19 cellular contexts compared by ENCODE assay signal in the genomic region with DNA sequence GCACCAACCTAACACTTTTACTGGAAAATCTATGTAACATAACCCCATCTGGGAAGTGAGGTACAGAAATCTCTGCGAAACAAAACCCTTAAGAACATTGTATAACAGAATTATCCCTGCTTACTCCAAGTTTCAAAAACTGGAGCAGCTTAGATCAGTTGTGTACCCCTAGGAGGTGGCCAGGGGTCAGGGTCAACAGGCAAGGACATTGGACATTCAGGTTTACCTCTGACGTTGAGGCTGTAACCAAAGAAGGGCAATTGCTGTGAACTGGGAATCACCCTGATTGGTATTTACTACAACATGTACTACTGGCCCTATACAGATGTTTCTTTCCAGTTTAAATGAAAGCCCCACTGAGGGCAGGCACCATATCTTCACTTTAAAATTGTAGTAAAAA. TPM values are rescaled to one million over a fixed set of nuclear protein-coding genes. Genes with fewer than 3 reads are reported as not detected.
A peak's percentile ranks its signal among the peaks of the same experiment; 100 is the strongest.
DNase-seq lines count a peak whose midpoint lies in the region; ATAC-seq and TF ChIP-seq lines count a peak whose summit lies in the region.
"Had no signal": no experiment of that assay in that cellular context is flagged by ENCODE, and none has a peak within 500 bp of the region (broad histone marks: within the 10 kb centered on the region; RNA-seq: fewer than 3 reads in every experiment).

No MANE protein-coding gene starts in this region.

- H3K27ac ChIP-seq in C4-2B = peak overlapping the region; percentile 86; the same call in 1 of the 2 replicates
- no peak overlapping the region for H3K27ac ChIP-seq in PC-3 (ENCODE audit: low read length)
- no peak overlapping the region for H3K27ac ChIP-seq in esophagus squamous epithelium
- H3K27ac ChIP-seq in endodermal cell (ENCODE audit: low read depth, low read length) = no peak overlapping the region

- H3F3A ChIP-seq in PC-3 (ENCODE audit: low read length, unreplicated experiment) = no peaks in the 10 kb centered on the region

- intact Hi-C loops in PC-3 (cut with micrococcal nuclease) = loop anchor here (5.0 kb wide), 1 partner anchor 98 kb away; no protein-coding TSS in a partner anchor
- intact Hi-C loops in natural killer cell (cut with micrococcal nuclease) = no loop called here
- intact Hi-C loops in esophagus squamous epithelium (cut with DNase I) = no loop called here

- no peak for DNase-seq in PC-3
- DNase-seq in natural killer cell = no peak
- DNase-seq in esophagus squamous epithelium (lab: John Stamatoyannopoulos, UW) = no peak
- no peak for DNase-seq in endodermal cell
- DNase-seq: activated CD4-positive, alpha-beta T cell treated with anti-CD3 and anti-CD28 coated beads for 36 hours; activated CD8-positive, alpha-beta memory T cell treated with anti-CD3 and anti-CD28 coated beads for 24 hours; activated naive CD4-positive, alpha-beta T cell; activated T-cell treated with anti-CD3 and anti-CD28 coated beads, Interleukin-2, amount 50 U/mL, for 24 hours; aorta; caudate nucleus; CD4-positive, CD25-positive, alpha-beta regulatory T cell; DMS 273 treated with DMSO at 0.1 percent for 48 hours; left lung; NCI-H345; T-cell had no signal

- H3K9me3 Mint-ChIP-seq in natural killer cell (no peaks in the 10 kb centered on the region), endodermal cell (no peaks in the 10 kb centered on the region)
- H3K9me3 Mint-ChIP-seq: activated T-cell treated with anti-CD3 and anti-CD28 coated beads, Interleukin-2, amount 50 U/mL, for 24 hours; CD4-positive, CD25-positive, alpha-beta regulatory T cell; IgD-negative memory B cell; T-cell had no signal

- no peak overlapping the region for H3K4me3 ChIP-seq in PC-3 (ENCODE audit: low read length)
- H3K4me3 ChIP-seq in esophagus squamous epithelium = no peak overlapping the region
- no peak overlapping the region for H3K4me3 ChIP-seq in endodermal cell (ENCODE audit: low read length)

- peak overlapping the region; percentile 85; the same call in 1 of the 2 replicates for H3K4me2 ChIP-seq in PC-3 (ENCODE audit: low read length)

- H3K4me1 ChIP-seq in PC-3 (ENCODE audit: insufficient read depth, low read length) (peaks cover 16% of the 10 kb centered on the region), esophagus squamous epithelium (peaks cover 10 to 51% (median 21%) of the 10 kb centered on the region in 3 donors), endodermal cell (ENCODE audit: control insufficient read depth, insufficient read depth, low read length) (no peaks in the 10 kb centered on the region)

- H3K27me3 ChIP-seq in PC-3 (ENCODE audit: low read length) (no peaks in the 10 kb centered on the region), esophagus squamous epithelium (peaks cover 0 to 38% (median 14%) of the 10 kb centered on the region in 4 donors), endodermal cell (ENCODE audit: control insufficient read depth, insufficient read depth, low read length, poor library complexity, severe bottlenecking) (peaks cover 67% of the 10 kb centered on the region)
- H3K27me3 ChIP-seq: SJCRH30 had no signal

- no peaks in the 10 kb centered on the region for H4K20me1 ChIP-seq in PC-3 (ENCODE audit: low read length)

- no peak overlapping the region for H2AFZ ChIP-seq in PC-3 (ENCODE audit: low read length)

- H3K36me3 Mint-ChIP-seq in natural killer cell (no peaks in the 10 kb centered on the region), endodermal cell (ENCODE audit: low read depth) (no peaks in the 10 kb centered on the region)
- H3K36me3 Mint-ChIP-seq: IgD-negative memory B cell, T-cell had no signal

- no TSS peak for BruUV-seq in PC-3 (replicated peaks; lab: Mats Ljungman, UMichigan)

- H3K36me3 ChIP-seq in PC-3 (ENCODE audit: low read depth, low read length) = no peaks in the 10 kb centered on the region
- H3K36me3 ChIP-seq in esophagus squamous epithelium = peaks cover 0 to 13% (median 3%) of the 10 kb centered on the region in 3 donors
- H3K36me3 ChIP-seq in endodermal cell (ENCODE audit: control insufficient read depth, insufficient read depth, low read length) = no peaks in the 10 kb centered on the region
- H3K36me3 ChIP-seq: SJCRH30 had no signal

- no peaks in the 10 kb centered on the region for H3K79me2 ChIP-seq in PC-3 (ENCODE audit: low read length)

- TF ChIP-seq POLR2A in esophagus squamous epithelium (IDR thresholded peaks at IDR 0.05) = no peak

- no peaks in the 10 kb centered on the region for H3K9me2 ChIP-seq in PC-3 (replicated peaks; ENCODE audit: low read length)

- H3K9ac ChIP-seq in PC-3 (ENCODE audit: low read length) (no peak overlapping the region), endodermal cell (ENCODE audit: extremely low read depth, low read length, poor library complexity, severe bottlenecking) (no peak overlapping the region)

- POLR2A ChIA-PET in PC-3 (lab: Charles Lee; ENCODE audit: unreplicated experiment) = no interaction called here

- no peaks in the 10 kb centered on the region for H3K9me3 ChIP-seq in PC-3 (ENCODE audit: low read length)
- H3K9me3 ChIP-seq in esophagus squamous epithelium = no peaks in the 10 kb centered on the region
- no peaks in the 10 kb centered on the region for H3K9me3 ChIP-seq in endodermal cell (ENCODE audit: control insufficient read depth, low read length)
- H3K9me3 ChIP-seq: left lung, SJCRH30 had no signal

- H3K27ac Mint-ChIP-seq in natural killer cell (peak overlapping the region in 1 of 2 donors; percentile 97), endodermal cell (no peak overlapping the region)
- H3K27ac Mint-ChIP-seq: activated CD4-positive, alpha-beta T cell treated with anti-CD3 and anti-CD28 coated beads for 36 hours had no signal

- ATAC-seq in PC-3 = no peak
- no peak for ATAC-seq in natural killer cell
- no peak for ATAC-seq in HG02852 (IDR thresholded peaks at IDR 0.05; ENCODE audit: unreplicated experiment)
- ATAC-seq: activated CD4-positive, alpha-beta T cell treated with anti-CD3 and anti-CD28 coated beads for 36 hours; T-cell had no signal

- CTCF ChIA-PET in PC-3 (lab: Charles Lee) = interaction anchor here (0.6 to 1.8 kb wide), 2 partner anchors 23 to 48 kb away, joined by 4 read pairs; no protein-coding TSS in a partner anchor

- TF ChIP-seq CTCF in C4-2B (conservative IDR thresholded peaks at IDR 0.05) (no peak), PC-3 (conservative IDR thresholded peaks at IDR 0.05; ENCODE audit: low read depth, low read length) (no peak), natural killer cell (IDR thresholded peaks at IDR 0.05) (no peak), esophagus squamous epithelium (IDR thresholded peaks at IDR 0.05) (no peak), endodermal cell (conservative IDR thresholded peaks at IDR 0.05) (no peak)

- peaks cover 25 to 38% of the 10 kb centered on the region in 2 donors for H3K4me1 Mint-ChIP-seq in natural killer cell
- H3K4me1 Mint-ChIP-seq in endodermal cell = peaks cover 26% of the 10 kb centered on the region

- peak overlapping the region; percentile 95 for H3K4me3 Mint-ChIP-seq in natural killer cell
- no peak overlapping the region for H3K4me3 Mint-ChIP-seq in endodermal cell

- H3K27me3 Mint-ChIP-seq in natural killer cell (ENCODE audit: low read depth in 2 of 2) (peaks cover 27 to 29% of the 10 kb centered on the region in 2 donors), endodermal cell (ENCODE audit: insufficient read depth) (peaks cover 72% of the 10 kb centered on the region)

- 88% methylated on average over 2 of the region's 2 CpGs for WGBS in esophagus squamous epithelium, 2 donors
- WGBS in endodermal cell (ENCODE audit: insufficient coverage in 1 of 2, insufficient read length in 1 of 2), 2 experiments = 86 to 100% methylated on average over 2 of the region's 2 CpGs

RNA-seq across cellular contexts. Expression of gene SFXN3, which starts 13.1 kb away (rescaled TPM):
- total RNA-seq in PC-3 (2014; rRNA removed) (46.7 and 63.7 TPM in 2 replicates), natural killer cell (10 to 100 TPM; 59.7 to 74.5 (median 68.9) TPM), esophagus squamous epithelium (10 to 100 TPM in 2 of 4 donors, 1 to 10 TPM in 2; 3.9 to 30.7 (median 9.4) TPM), endodermal cell (1 to 10 TPM; 1.8 to 2.1 TPM)
- polyA plus RNA-seq in endodermal cell (2013, experiment 1 of 2) = 3.2 TPM
- polyA plus RNA-seq in endodermal cell (2013, experiment 2 of 2) = 4.1 TPM

RNA-seq across cellular contexts. Expression of gene PDZD7, which starts 13.2 kb away (rescaled TPM):
- total RNA-seq in PC-3 (2014; rRNA removed) = 2.5 and 2.8 TPM in 2 replicates
- total RNA-seq in natural killer cell = 1 to 10 TPM in 1 of 3 donors, under 1 TPM in 2; 0.35 to 1.2 (median 0.52) TPM
- total RNA-seq in esophagus squamous epithelium = under 1 TPM in 3 of 4 donors, not detected in 1; 0.19 to 0.29 (median 0.26) TPM
- 1 to 10 TPM in 1 of 2 donors, under 1 TPM in 1; 0.49 to 1.1 TPM for total RNA-seq in endodermal cell
- 0.53 TPM for polyA plus RNA-seq in endodermal cell (2013, experiment 1 of 2)
- polyA plus RNA-seq in endodermal cell (2013, experiment 2 of 2) = 0.50 TPM
- polyA plus RNA-seq: IgD-negative memory B cell had no signal

RNA-seq across cellular contexts. Expression of gene KAZALD1, which starts 17.7 kb away (rescaled TPM):
- total RNA-seq in PC-3 (2014; rRNA removed) (24.9 and 25.1 TPM in 2 replicates), natural killer cell (under 1 TPM in 1 of 3 donors, not detected in 2; 0.49 TPM), esophagus squamous epithelium (1 to 10 TPM in 2 of 4 donors, under 1 TPM in 1, not detected in 1; 0.47 to 1.4 (median 1.1) TPM), endodermal cell (10 to 100 TPM in 1 of 2 donors, 1 to 10 TPM in 1; 5.2 to 10.0 TPM)
- 3.3 TPM for polyA plus RNA-seq in endodermal cell (2013, experiment 1 of 2)
- polyA plus RNA-seq in endodermal cell (2013, experiment 2 of 2) = 3.4 TPM
- total RNA-seq: CD4-positive, CD25-positive, alpha-beta regulatory T cell had no signal
- polyA plus RNA-seq: IgD-negative memory B cell had no signal

RNA-seq across cellular contexts. Expression of gene LZTS2, which starts 44.5 kb away (rescaled TPM):
- total RNA-seq in PC-3 (2014; rRNA removed) (58.3 and 67.2 TPM in 2 replicates), natural killer cell (10 to 100 TPM in 2 of 3 donors, 1 to 10 TPM in 1; 8.0 to 16.1 (median 11.7) TPM), esophagus squamous epithelium (10 to 100 TPM; 26.7 to 55.2 (median 41.4) TPM), endodermal cell (10 to 100 TPM; 76.8 to 85.9 TPM)
- 81.0 TPM for polyA plus RNA-seq in endodermal cell (2013, experiment 1 of 2)
- 75.3 TPM for polyA plus RNA-seq in endodermal cell (2013, experiment 2 of 2)

RNA-seq across cellular contexts. Expression of gene TWNK, which starts 56.8 kb away (rescaled TPM):
- total RNA-seq in PC-3 (2014; rRNA removed) (7.5 and 8.0 TPM in 2 replicates), natural killer cell (1 to 10 TPM; 2.2 to 3.6 (median 3.3) TPM), esophagus squamous epithelium (10 to 100 TPM in 1 of 4 donors, 1 to 10 TPM in 3; 5.0 to 13.9 (median 6.5) TPM), endodermal cell (10 to 100 TPM; 11.2 to 15.1 TPM)
- polyA plus RNA-seq in endodermal cell (2013, experiment 1 of 2) = 13.7 TPM
- 11.1 TPM for polyA plus RNA-seq in endodermal cell (2013, experiment 2 of 2)
